ENCODE assay signal across 1 cellular context in the genomic region with DNA sequence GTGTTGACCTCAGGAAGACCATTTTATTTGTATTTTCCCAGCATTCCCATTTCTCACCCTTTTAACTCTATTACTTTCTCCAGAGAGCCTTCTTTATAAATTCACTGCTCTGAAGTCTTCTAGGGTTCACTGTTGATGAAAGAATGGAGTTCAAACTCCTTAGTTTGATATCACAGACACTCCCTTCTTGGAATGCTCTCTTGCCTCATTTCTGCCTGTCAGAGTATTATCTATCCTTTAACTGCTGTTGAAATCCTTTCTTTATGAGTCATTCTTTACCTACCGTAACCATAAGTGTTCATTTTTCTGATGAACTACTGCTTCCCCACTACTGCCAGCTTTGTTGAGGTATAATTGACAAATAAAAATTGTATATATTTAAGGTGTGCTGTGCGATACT.
TF ChIP-seq lines count a peak whose summit lies in the region.

No MANE protein-coding gene starts in this region.

TF ChIP-seq in K562, 482 proteins besides CTCF, POLR2A, EP300 and RAD21 (continued from another document):
- TF ChIP-seq, protein P1, sequence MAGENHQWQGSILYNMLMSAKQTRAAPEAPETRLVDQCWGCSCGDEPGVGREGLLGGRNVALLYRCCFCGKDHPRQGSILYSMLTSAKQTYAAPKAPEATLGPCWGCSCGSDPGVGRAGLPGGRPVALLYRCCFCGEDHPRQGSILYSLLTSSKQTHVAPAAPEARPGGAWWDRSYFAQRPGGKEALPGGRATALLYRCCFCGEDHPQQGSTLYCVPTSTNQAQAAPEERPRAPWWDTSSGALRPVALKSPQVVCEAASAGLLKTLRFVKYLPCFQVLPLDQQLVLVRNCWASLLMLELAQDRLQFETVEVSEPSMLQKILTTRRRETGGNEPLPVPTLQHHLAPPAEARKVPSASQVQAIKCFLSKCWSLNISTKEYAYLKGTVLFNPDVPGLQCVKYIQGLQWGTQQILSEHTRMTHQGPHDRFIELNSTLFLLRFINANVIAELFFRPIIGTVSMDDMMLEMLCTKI (IDR thresholded peaks at IDR 0.05; ENCODE audit: partially characterized antibody), result no peak
- no peak for TF ChIP-seq FUS (optimal IDR thresholded peaks at IDR 0.05; ENCODE audit: low read depth, low read length)
- no peak for TF ChIP-seq PRPF4 (IDR thresholded peaks at IDR 0.05; ENCODE audit: insufficient read depth, low read depth, low read length, poor library complexity, severe bottlenecking)
- TF ChIP-seq NCOA2 (IDR thresholded peaks at IDR 0.05; ENCODE audit: partially characterized antibody in 2 of 2), result no peak
- TF ChIP-seq, protein P2, sequence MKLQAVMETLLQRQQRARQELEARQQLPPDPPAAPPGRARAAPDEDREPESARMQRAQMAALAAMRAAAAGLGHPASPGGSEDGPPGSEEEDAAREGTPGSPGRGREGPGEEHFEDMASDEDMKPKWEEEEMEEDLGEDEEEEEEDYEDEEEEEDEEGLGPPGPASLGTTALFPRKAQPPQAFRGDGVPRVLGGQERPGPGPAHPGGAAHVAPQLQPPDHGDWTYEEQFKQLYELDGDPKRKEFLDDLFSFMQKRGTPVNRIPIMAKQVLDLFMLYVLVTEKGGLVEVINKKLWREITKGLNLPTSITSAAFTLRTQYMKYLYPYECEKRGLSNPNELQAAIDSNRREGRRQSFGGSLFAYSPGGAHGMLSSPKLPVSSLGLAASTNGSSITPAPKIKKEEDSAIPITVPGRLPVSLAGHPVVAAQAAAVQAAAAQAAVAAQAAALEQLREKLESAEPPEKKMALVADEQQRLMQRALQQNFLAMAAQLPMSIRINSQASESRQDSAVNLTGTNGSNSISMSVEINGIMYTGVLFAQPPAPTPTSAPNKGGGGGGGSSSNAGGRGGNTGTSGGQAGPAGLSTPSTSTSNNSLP (IDR thresholded peaks at IDR 0.05; ENCODE audit: borderline replicate concordance, low read depth, low read length), result peak; percentile 71; the same call in 1 of the 2 replicates
- peak; percentile 37 to 59; a peak in 1 of 4 replicates for TF ChIP-seq KDM1A (IDR thresholded peaks at IDR 0.05)
- peak; percentile 62; the same call in 1 of the 2 replicates for TF ChIP-seq CC2D1A (IDR thresholded peaks at IDR 0.05)
- TF ChIP-seq SMARCE1 (IDR thresholded peaks at IDR 0.05), result peak; percentile 75
- TF ChIP-seq BCOR (IDR thresholded peaks at IDR 0.05), result 0 out of 2 replicates have a peak, but pooled peaks have one; percentile 23
- peak; percentile 66 for TF ChIP-seq PKNOX1 (IDR thresholded peaks at IDR 0.05)
- peak; percentile 45 for TF ChIP-seq SOX6 (IDR thresholded peaks at IDR 0.05)
- peak; percentile 22; the same call in 1 of the 2 replicates for TF ChIP-seq CBFA2T2 (conservative IDR thresholded peaks at IDR 0.05)
- TF ChIP-seq CBX8 (IDR thresholded peaks at IDR 0.05; ENCODE audit: borderline replicate concordance, extremely low read depth, low read depth, low read length, poor library complexity, severe bottlenecking), result no peak
- peak; percentile 87 for TF ChIP-seq JUN (IDR thresholded peaks at IDR 0.05; ENCODE audit: borderline replicate concordance, low read depth, low read length)
- TF ChIP-seq JUN (CRISPR knock-in tag; IDR thresholded peaks at IDR 0.05; ENCODE audit: borderline replicate concordance), result no peak
- TF ChIP-seq, protein P3, sequence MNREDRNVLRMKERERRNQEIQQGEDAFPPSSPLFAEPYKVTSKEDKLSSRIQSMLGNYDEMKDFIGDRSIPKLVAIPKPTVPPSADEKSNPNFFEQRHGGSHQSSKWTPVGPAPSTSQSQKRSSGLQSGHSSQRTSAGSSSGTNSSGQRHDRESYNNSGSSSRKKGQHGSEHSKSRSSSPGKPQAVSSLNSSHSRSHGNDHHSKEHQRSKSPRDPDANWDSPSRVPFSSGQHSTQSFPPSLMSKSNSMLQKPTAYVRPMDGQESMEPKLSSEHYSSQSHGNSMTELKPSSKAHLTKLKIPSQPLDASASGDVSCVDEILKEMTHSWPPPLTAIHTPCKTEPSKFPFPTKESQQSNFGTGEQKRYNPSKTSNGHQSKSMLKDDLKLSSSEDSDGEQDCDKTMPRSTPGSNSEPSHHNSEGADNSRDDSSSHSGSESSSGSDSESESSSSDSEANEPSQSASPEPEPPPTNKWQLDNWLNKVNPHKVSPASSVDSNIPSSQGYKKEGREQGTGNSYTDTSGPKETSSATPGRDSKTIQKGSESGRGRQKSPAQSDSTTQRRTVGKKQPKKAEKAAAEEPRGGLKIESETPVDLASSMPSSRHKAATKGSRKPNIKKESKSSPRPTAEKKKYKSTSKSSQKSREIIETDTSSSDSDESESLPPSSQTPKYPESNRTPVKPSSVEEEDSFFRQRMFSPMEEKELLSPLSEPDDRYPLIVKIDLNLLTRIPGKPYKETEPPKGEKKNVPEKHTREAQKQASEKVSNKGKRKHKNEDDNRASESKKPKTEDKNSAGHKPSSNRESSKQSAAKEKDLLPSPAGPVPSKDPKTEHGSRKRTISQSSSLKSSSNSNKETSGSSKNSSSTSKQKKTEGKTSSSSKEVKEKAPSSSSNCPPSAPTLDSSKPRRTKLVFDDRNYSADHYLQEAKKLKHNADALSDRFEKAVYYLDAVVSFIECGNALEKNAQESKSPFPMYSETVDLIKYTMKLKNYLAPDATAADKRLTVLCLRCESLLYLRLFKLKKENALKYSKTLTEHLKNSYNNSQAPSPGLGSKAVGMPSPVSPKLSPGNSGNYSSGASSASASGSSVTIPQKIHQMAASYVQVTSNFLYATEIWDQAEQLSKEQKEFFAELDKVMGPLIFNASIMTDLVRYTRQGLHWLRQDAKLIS (CRISPR knock-in tag; IDR thresholded peaks at IDR 0.05), result no peak
TF ChIP-seq in K562: peak in this region for 40.
